In genomic region chr2:96895032-96895708, GRCh38 we compare ENCODE assay signal across 12 cellular contexts. TPM values are rescaled to one million over a fixed set of nuclear protein-coding genes. Genes with fewer than 3 reads are reported as not detected.
A peak's percentile ranks its signal among the peaks of the same experiment; 100 is the strongest.
DNase-seq lines count a peak whose midpoint lies in the region; ATAC-seq, FAIRE-seq and TF ChIP-seq lines count a peak whose summit lies in the region.
"Had no signal": no experiment of that assay in that cellular context is flagged by ENCODE, and none has a peak within 500 bp of the region (broad histone marks: within the 10 kb centered on the region; RNA-seq: fewer than 3 reads in every experiment).

No MANE protein-coding gene starts in this region.

- H3K9me3 ChIP-seq in PC-3 (ENCODE audit: low read length) (no peaks in the 10 kb centered on the region), esophagus muscularis mucosa (no peaks in the 10 kb centered on the region), Peyer's patch (no peaks in the 10 kb centered on the region)
- H3K9me3 ChIP-seq: SJSA1 had no signal

- H3K9ac ChIP-seq in PC-3 (ENCODE audit: low read length): no peak overlapping the region

- DNase-seq in HTR-8/SVneo (ENCODE audit: insufficient read length, low spot score): no peak
- DNase-seq in PC-3: no peak
- DNase-seq in esophagus muscularis mucosa (ENCODE audit: extremely low spot score): no peak
- peak; percentile 58 for DNase-seq in putamen (ENCODE audit: low spot score)
- DNase-seq in NCI-H526 treated with DMSO at 0.1 percent for 48 hours (lab: John Stamatoyannopoulos, UW): no peak
- no peak for DNase-seq in Peyer's patch
- DNase-seq in activated effector memory CD4-positive, alpha-beta T cell treated with Interleukin-2 at 50 U/mL for 16 hours: no peak
- DNase-seq in GM13976 (ENCODE audit: low spot score): no peak
- DNase-seq: effector memory CD4-positive, alpha-beta T cell; naive B cell had no signal

- H3K27ac ChIP-seq in PC-3 (ENCODE audit: low read length) (peak overlapping the region; percentile 12; the same call in 1 of the 2 replicates), esophagus muscularis mucosa (replicated peaks in 1 of 4) (peak overlapping the region; percentile 20 to 48 (median 45)), Peyer's patch (peak overlapping the region in 1 of 4 donors; percentile 32)
- H3K27ac ChIP-seq: SJSA1 had no signal

- TF ChIP-seq POLR2A in esophagus muscularis mucosa (IDR thresholded peaks at IDR 0.05; ENCODE audit: low read depth) (no peak), Peyer's patch (IDR thresholded peaks at IDR 0.05) (no peak)

- H2AFZ ChIP-seq in PC-3 (ENCODE audit: low read length): peak overlapping the region; percentile 8; the same call in 1 of the 2 replicates

- H3F3A ChIP-seq in PC-3 (ENCODE audit: low read length, unreplicated experiment): no peaks in the 10 kb centered on the region

- no peak for TF ChIP-seq CTCF in PC-3 (conservative IDR thresholded peaks at IDR 0.05; ENCODE audit: low read depth, low read length)
- TF ChIP-seq CTCF in esophagus muscularis mucosa (IDR thresholded peaks at IDR 0.05): no peak
- TF ChIP-seq CTCF in Peyer's patch (IDR thresholded peaks at IDR 0.05): no peak
- no peak for TF ChIP-seq CTCF in GM13976 (IDR thresholded peaks at IDR 0.05; ENCODE audit: borderline replicate concordance, control extremely low read depth, extremely low read depth, insufficient read depth, missing control alignments)

- CTCF ChIA-PET in PC-3 (lab: Charles Lee): no interaction called here

- H3K4me1 ChIP-seq in PC-3 (ENCODE audit: insufficient read depth, low read length): peaks cover 28% of the 10 kb centered on the region
- peaks cover 26 to 64% (median 45%) of the 10 kb centered on the region in 4 donors for H3K4me1 ChIP-seq in esophagus muscularis mucosa
- H3K4me1 ChIP-seq in Peyer's patch: peaks cover 0 to 27% (median 4%) of the 10 kb centered on the region in 4 donors

- ATAC-seq in PC-3: peak; percentile 76

- no peaks in the 10 kb centered on the region for H4K20me1 ChIP-seq in PC-3 (ENCODE audit: low read length)

- WGBS in esophagus muscularis mucosa: 72% methylated on average over 8 of the region's 10 CpGs

- TF ChIP-seq EP300 in esophagus muscularis mucosa (IDR thresholded peaks at IDR 0.05): no peak

- no peaks in the 10 kb centered on the region for H3K79me2 ChIP-seq in PC-3 (ENCODE audit: low read length)

- H3K27me3 ChIP-seq in PC-3 (ENCODE audit: low read length) (no peaks in the 10 kb centered on the region), esophagus muscularis mucosa (no peaks in the 10 kb centered on the region), Peyer's patch (no peaks in the 10 kb centered on the region)
- H3K27me3 ChIP-seq: SJSA1 had no signal

- in situ Hi-C loops in GM13976 (cut with MboI; ENCODE audit: low sequenced_read_pairs, unreplicated experiment): no loop called here

- BruUV-seq in PC-3 (replicated peaks; lab: Mats Ljungman, UMichigan): no TSS peak

- no peaks in the 10 kb centered on the region for H3K9me2 ChIP-seq in PC-3 (replicated peaks; ENCODE audit: low read length)

- POLR2A ChIA-PET in PC-3 (lab: Charles Lee; ENCODE audit: unreplicated experiment): no interaction called here

- H3K4me3 ChIP-seq in PC-3 (ENCODE audit: low read length): no peak overlapping the region
- H3K4me3 ChIP-seq in esophagus muscularis mucosa: no peak overlapping the region
- H3K4me3 ChIP-seq in Peyer's patch: no peak overlapping the region
- H3K4me3 ChIP-seq: SJSA1 had no signal

- intact Hi-C loops in PC-3 (cut with micrococcal nuclease): no loop called here
- intact Hi-C loops in esophagus muscularis mucosa (cut with DNase I): no loop called here

- H3K4me2 ChIP-seq in PC-3 (ENCODE audit: low read length): peak overlapping the region; percentile 21

- peak; percentile 55 for FAIRE-seq in HTR-8/SVneo (lab: Jason Lieb, UNC)
- FAIRE-seq: GM18507 had no signal

- H3K36me3 ChIP-seq in PC-3 (ENCODE audit: low read depth, low read length): no peaks in the 10 kb centered on the region
- no peaks in the 10 kb centered on the region for H3K36me3 ChIP-seq in esophagus muscularis mucosa
- no peaks in the 10 kb centered on the region for H3K36me3 ChIP-seq in Peyer's patch
- H3K36me3 ChIP-seq: SJSA1 had no signal

RNA-seq across cellular contexts. Expression of gene SEMA4C, which starts 25.3 kb away (rescaled TPM):
- total RNA-seq in PC-3 (2014; rRNA removed): 20.6 and 29.8 TPM in 2 replicates
- total RNA-seq in esophagus muscularis mucosa: 10 to 100 TPM; 54.4 to 82.7 (median 75.4) TPM
- 10 to 100 TPM in 3 of 4 donors, 1 to 10 TPM in 1; 4.2 to 19.0 (median 13.9) TPM for total RNA-seq in Peyer's patch

RNA-seq across cellular contexts. Expression of gene ANKRD39, which starts 37.4 kb away (rescaled TPM):
- 24.5 and 29.4 TPM in 2 replicates for total RNA-seq in PC-3 (2014; rRNA removed)
- total RNA-seq in esophagus muscularis mucosa: 10 to 100 TPM; 12.4 to 17.2 (median 14.7) TPM
- total RNA-seq in Peyer's patch: 10 to 100 TPM in 3 of 4 donors, 1 to 10 TPM in 1; 5.8 to 17.3 (median 15.4) TPM

RNA-seq across cellular contexts. Expression of gene ANKRD23, which starts 51.3 kb away (rescaled TPM):
- total RNA-seq in PC-3 (2014; rRNA removed) (4.0 and 8.2 TPM in 2 replicates), esophagus muscularis mucosa (1 to 10 TPM; 2.2 to 6.0 (median 4.2) TPM), Peyer's patch (10 to 100 TPM in 2 of 4 donors, 1 to 10 TPM in 2; 7.4 to 14.0 (median 8.9) TPM)
